ENCODE assay signal across 8 cellular contexts in genomic region chr2:229084467-229084866, GRCh38.
"Had no signal": no experiment of that assay in that cellular context is flagged by ENCODE, and none has a peak within 500 bp of the region (broad histone marks: within the 10 kb centered on the region; RNA-seq: fewer than 3 reads in every experiment).

No MANE protein-coding gene starts in this region.

- H3K27ac ChIP-seq: neural progenitor cell, parathyroid adenoma, thoracic aorta had no signal

- H3K4me2 ChIP-seq: neural progenitor cell had no signal

- H3K79me2 ChIP-seq: parathyroid adenoma had no signal

- H2AFZ ChIP-seq: neural progenitor cell, parathyroid adenoma had no signal

- H3K27me3 ChIP-seq: neural progenitor cell had no signal

- H3K4me1 ChIP-seq: neural progenitor cell, parathyroid adenoma had no signal

- H3K9ac ChIP-seq: neural progenitor cell, parathyroid adenoma had no signal

- H3K9me3 ChIP-seq: thoracic aorta had no signal

- DNase-seq: activated naive CD4-positive, alpha-beta T cell treated with anti-CD3 and anti-CD28 coated beads, Interleukin-2, amount 50 U/mL, for 16 hours; amniotic stem cell; stimulated activated CD4-positive, alpha-beta T cell treated with anti-CD3 and anti-CD28 coated beads, Interleukin-15, amount 100 ng/mL, for 24 hours; stimulated activated CD4-positive, alpha-beta T cell treated with anti-CD3 and anti-CD28 coated beads, Interleukin-4, amount 100 ng/mL, for 24 hours; stimulated activated naive CD8-positive, alpha-beta T cell treated with anti-CD3 and anti-CD28 coated beads, Interleukin-15, amount 100 ng/mL, for 72 hours had no signal

- H3K4me3 ChIP-seq: neural progenitor cell, thoracic aorta had no signal

- H3K36me3 ChIP-seq: neural progenitor cell, thoracic aorta had no signal
